In genomic region chr12:106132175-106133135, GRCh38 we compare ENCODE assay signal across 16 cellular contexts. TPM values are rescaled to one million over a fixed set of nuclear protein-coding genes. Genes with fewer than 3 reads are reported as not detected.
A peak's percentile ranks its signal among the peaks of the same experiment; 100 is the strongest.
DNase-seq lines count a peak whose midpoint lies in the region; ATAC-seq and TF ChIP-seq lines count a peak whose summit lies in the region.
"Had no signal": no experiment of that assay in that cellular context is flagged by ENCODE, and none has a peak within 500 bp of the region (broad histone marks: within the 10 kb centered on the region; RNA-seq: fewer than 3 reads in every experiment).

No MANE protein-coding gene starts in this region.

- peak overlapping the region; percentile 98 for H3K27ac ChIP-seq in left ventricle myocardium inferior (replicated peaks)
- H3K27ac ChIP-seq in coronary artery: peak overlapping the region; percentile 57 to 97
- H3K27ac ChIP-seq in mesodermal cell (ENCODE audit: low read depth, low read length, severe bottlenecking): peak overlapping the region; percentile 73
- peak overlapping the region; percentile 62 for H3K27ac ChIP-seq in vagina
- H3K27ac ChIP-seq: psoas muscle had no signal

- DNase-seq in left ventricle myocardium inferior (no peak), Right ventricle myocardium superior (no peak), coronary artery (ENCODE audit: low spot score) (no peak), vagina (ENCODE audit: extremely low spot score in 2 of 2) (no peak), DMS153 treated with DMSO at 0.1 percent for 48 hours (lab: John Stamatoyannopoulos, UW; ENCODE audit: unreplicated experiment) (no peak), SK-N-DZ (ENCODE audit: low spot score) (no peak)
- DNase-seq: activated CD4-positive, CD25-positive, alpha-beta regulatory T cell; activated effector memory CD4-positive, alpha-beta T cell treated with anti-CD3 and anti-CD28 coated beads, Interleukin-2, amount 50 U/mL, for 16 hours; immature natural killer cell; NCI-H2081 treated with DMSO at 0.1 percent for 48 hours; NCI-H748 treated with DMSO at 0.1 percent for 48 hours; psoas muscle; substantia nigra; T-helper 17 cell had no signal

- intact Hi-C loops in left ventricle myocardium inferior (cut with micrococcal nuclease) (no loop called here), Right ventricle myocardium superior (cut with DNase I) (loop anchor here (10.0 kb wide), 1 partner anchor 48 kb away; no protein-coding TSS in a partner anchor), vagina (cut with DNase I) (no loop called here)

- 68 to 84% methylated on average over 4 to 6 of the region's 7 CpGs for WGBS in mesodermal cell (ENCODE audit: insufficient coverage in 2 of 2), 2 experiments

- no peak for TF ChIP-seq POLR2A in vagina (IDR thresholded peaks at IDR 0.05)

- peak overlapping the region; percentile 95 for H3K4me3 ChIP-seq in left ventricle myocardium inferior
- peak overlapping the region; percentile 40 for H3K4me3 ChIP-seq in coronary artery
- H3K4me3 ChIP-seq in mesodermal cell (ENCODE audit: extremely low read depth, insufficient read depth, low read length, poor library complexity, severe bottlenecking): no peak overlapping the region
- no peak overlapping the region for H3K4me3 ChIP-seq in vagina
- H3K4me3 ChIP-seq: psoas muscle had no signal

- H3K4me1 ChIP-seq in left ventricle myocardium inferior (peaks cover 97% of the 10 kb centered on the region), mesodermal cell (ENCODE audit: control insufficient read depth, insufficient read depth, low read length, poor library complexity, severe bottlenecking) (peaks cover 63% of the 10 kb centered on the region), vagina (peaks cover 86% of the 10 kb centered on the region)

- no peak for ATAC-seq in Right ventricle myocardium superior (ENCODE audit: poor library complexity)
- no peak for ATAC-seq in GM21528 (IDR thresholded peaks at IDR 0.05; ENCODE audit: low FRiP score, unreplicated experiment)
- ATAC-seq: psoas muscle, T-helper 17 cell had no signal

- no peaks in the 10 kb centered on the region for H3K27me3 ChIP-seq in left ventricle myocardium inferior (ENCODE audit: low read depth)
- no peaks in the 10 kb centered on the region for H3K27me3 ChIP-seq in vagina

- H3K9me3 ChIP-seq in left ventricle myocardium inferior (replicated peaks) (no peaks in the 10 kb centered on the region), mesodermal cell (ENCODE audit: control insufficient read depth, low read length) (no peaks in the 10 kb centered on the region), vagina (no peaks in the 10 kb centered on the region)
- H3K9me3 ChIP-seq: psoas muscle had no signal

- TF ChIP-seq CTCF in left ventricle myocardium inferior (IDR thresholded peaks at IDR 0.05; ENCODE audit: borderline replicate concordance) (no peak), coronary artery (IDR thresholded peaks at IDR 0.05) (no peak), vagina (IDR thresholded peaks at IDR 0.05) (no peak)

- H3K36me3 ChIP-seq in left ventricle myocardium inferior (no peaks in the 10 kb centered on the region), mesodermal cell (ENCODE audit: control insufficient read depth, insufficient read depth, low read length) (peaks cover 40% of the 10 kb centered on the region), vagina (no peaks in the 10 kb centered on the region)

RNA-seq across cellular contexts. Expression of gene NUAK1, which starts 6.3 kb away (rescaled TPM):
- total RNA-seq in left ventricle myocardium inferior: 42.1 TPM
- 33.6 TPM for total RNA-seq in Right ventricle myocardium superior
- 22.5 TPM for polyA plus RNA-seq in mesodermal cell (2013, experiment 1 of 2)
- 20.5 TPM for polyA plus RNA-seq in mesodermal cell (2013, experiment 2 of 2)
- 22.8 TPM for total RNA-seq in vagina
- polyA plus RNA-seq in SK-N-DZ (2014; cell fraction: cytosol; rRNA removed): 7.1 and 9.0 TPM in 2 replicates
- polyA plus RNA-seq in SK-N-DZ (2014; cell fraction: nucleus; rRNA removed): 2.6 and 2.9 TPM in 2 replicates

Comparison
In these comparisons a context has a peak if more than half of its experiments do, and no peak if none do; other contexts are left out.
1. H3K4me3 ChIP-seq: peak in left ventricle myocardium inferior (single experiment) and coronary artery (single experiment); none in mesodermal cell (single experiment) and vagina (0 of 2).
2. Peak in every context shown above with its lines, with median percentiles within 50 percentile points of each other: H3K27ac ChIP-seq.